In genomic region chr3:136753112-136753939, GRCh38 we compare ENCODE assay signal across 1 cellular context.
TF ChIP-seq lines count a peak whose summit lies in the region.

No MANE protein-coding gene starts in this region.

TF ChIP-seq in GM12878, 131 proteins besides CTCF, POLR2A, EP300 and RAD21 (continued from another document and continues in another):
- TF ChIP-seq DPF2 (IDR thresholded peaks at IDR 0.05) (0 out of 2 replicates have a peak, but pooled peaks have one; percentile 0), PAX8 (IDR thresholded peaks at IDR 0.05) (no peak), PAX5 (IDR thresholded peaks at IDR 0.05; ENCODE audit: borderline replicate concordance, low read depth, low read length) (no peak), KAT2A (conservative IDR thresholded peaks at IDR 0.05; ENCODE audit: control insufficient read depth, low read depth, low read length) (no peak), CHD2 (IDR thresholded peaks at IDR 0.05; ENCODE audit: borderline replicate concordance, low read depth, low read length) (no peak), ZNF207 (IDR thresholded peaks at IDR 0.05; ENCODE audit: borderline replicate concordance) (no peak), SMARCA5 (IDR thresholded peaks at IDR 0.05) (peak; percentile 86; the same call in 1 of the 2 replicates), USF1 (IDR thresholded peaks at IDR 0.05; ENCODE audit: borderline replicate concordance, extremely low read length, insufficient read depth, low read depth, low read length) (no peak), MLLT1 (IDR thresholded peaks at IDR 0.05) (peak; percentile 56), SIN3A (IDR thresholded peaks at IDR 0.05; ENCODE audit: low read depth, low read length) (no peak), HSF1 (IDR thresholded peaks at IDR 0.05; ENCODE audit: low read depth, low read length) (no peak), BCL11A (IDR thresholded peaks at IDR 0.05; ENCODE audit: low read depth, low read length) (no peak), HDAC6 (IDR thresholded peaks at IDR 0.05; ENCODE audit: unreplicated experiment) (no peak), ZBTB40 (IDR thresholded peaks at IDR 0.05; ENCODE audit: borderline replicate concordance) (0 out of 2 replicates have a peak, but pooled peaks have one; percentile 23), ZBTB33 (IDR thresholded peaks at IDR 0.05) (no peak), ZNF24 (IDR thresholded peaks at IDR 0.05) (no peak), ZBED1 (IDR thresholded peaks at IDR 0.05; ENCODE audit: borderline replicate concordance) (no peak), IKZF1 (conservative IDR thresholded peaks at IDR 0.05) (no peak), ZSCAN29 (IDR thresholded peaks at IDR 0.05) (no peak), POLR2AphosphoS5 (IDR thresholded peaks at IDR 0.05; ENCODE audit: low read length) (peak; percentile 83; the same call in 1 of the 2 replicates), ATF2 (IDR thresholded peaks at IDR 0.05; ENCODE audit: low read length) (peak; percentile 42; the same call in 1 of the 2 replicates), SUZ12 (IDR thresholded peaks at IDR 0.05; ENCODE audit: unreplicated experiment) (no peak), BCL3 (IDR thresholded peaks at IDR 0.05; ENCODE audit: borderline replicate concordance, insufficient read depth, low read depth, low read length, poor library complexity, severe bottlenecking) (no peak), RFX5 (IDR thresholded peaks at IDR 0.05; ENCODE audit: low read depth, low read length) (no peak), BCLAF1 (IDR thresholded peaks at IDR 0.05) (no peak), NFIC (IDR thresholded peaks at IDR 0.05; ENCODE audit: low read depth, low read length) (no peak), NFYA (IDR thresholded peaks at IDR 0.05; ENCODE audit: borderline replicate concordance, low read depth, low read length) (no peak), MTA3 (IDR thresholded peaks at IDR 0.05; ENCODE audit: borderline replicate concordance, low read length) (peak; percentile 46; the same call in 1 of the 2 replicates), ZNF687 (IDR thresholded peaks at IDR 0.05) (0 out of 2 replicates have a peak, but pooled peaks have one; percentile 0), CEBPZ (IDR thresholded peaks at IDR 0.05; ENCODE audit: low read depth, low read length) (no peak), ZNF217 (IDR thresholded peaks at IDR 0.05) (0 out of 2 replicates have a peak, but pooled peaks have one; percentile 16)
